In genomic region chr13:104868806-104869205, GRCh38 we compare ENCODE assay signal across 23 cellular contexts.
DNase-seq lines count a peak whose midpoint lies in the region; ATAC-seq, FAIRE-seq and TF ChIP-seq lines count a peak whose summit lies in the region.
"Had no signal": no experiment of that assay in that cellular context is flagged by ENCODE, and none has a peak within 500 bp of the region (broad histone marks: within the 10 kb centered on the region; RNA-seq: fewer than 3 reads in every experiment).

No MANE protein-coding gene starts in this region.

- H3K4me3 ChIP-seq in DND-41 (ENCODE audit: low read depth in 1 of 2, low read length in 2 of 2) (no peak overlapping the region), GM12878 (no peak overlapping the region), smooth muscle cell (no peak overlapping the region), gastrocnemius medialis (no peak overlapping the region)
- H3K4me3 ChIP-seq: K562 had no signal

- H3K27me3 ChIP-seq in DND-41 (ENCODE audit: insufficient read depth, low read length, poor library complexity), result no peaks in the 10 kb centered on the region
- H3K27me3 ChIP-seq in GM12878 (replicated peaks in 1 of 2; ENCODE audit: control insufficient read depth in 2 of 2, insufficient read depth in 2 of 2, low read length in 1 of 2), result no peaks in the 10 kb centered on the region
- H3K27me3 ChIP-seq in smooth muscle cell (ENCODE audit: low read depth), result no peaks in the 10 kb centered on the region
- H3K27me3 ChIP-seq in gastrocnemius medialis, result no peaks in the 10 kb centered on the region

- H3K4me3 Mint-ChIP-seq in HFFc6, result peak overlapping the region; percentile 55; the same call in 1 of the 2 replicates
- H3K4me3 Mint-ChIP-seq: CD4-positive, alpha-beta T cell had no signal

- TF ChIP-seq RAD21 in GM12878 (IDR thresholded peaks at IDR 0.05; ENCODE audit: insufficient read depth, low read depth, low read length), result no peak

- DNase-seq in DND-41 (no peak), HFFc6 (no peak), GM12878 (ENCODE audit: low read depth, low spot score) (no peak), smooth muscle cell (lab: John Stamatoyannopoulos, UW; ENCODE audit: unreplicated experiment) (no peak), gastrocnemius medialis (no peak), KG1 (lab: John Stamatoyannopoulos, UW) (no peak)
- DNase-seq: Caco-2; CD4-positive, alpha-beta T cell; GOT3; H7; IMR-90; Karpas-422 had no signal

- no peaks in the 10 kb centered on the region for H3K36me3 Mint-ChIP-seq in HFFc6 (ENCODE audit: low read depth)

- no peak for FAIRE-seq in GM12878 (lab: Jason Lieb, UNC)
- FAIRE-seq: A204.1, D721Med, G401.6, GM12892, GM18507, HTR-8/SVneo, K562 had no signal

- SMC1A ChIA-PET in GM12878 (lab: Charles Lee; ENCODE audit: uncharacterized antibody, unreplicated experiment), result no interaction called here

- H3K4me1 Mint-ChIP-seq in HFFc6 (ENCODE audit: low read depth), result no peaks in the 10 kb centered on the region

- WGBS in GM12878 (ENCODE audit: insufficient coverage, insufficient replicate concordance, low lambda C conversion rate, missing lambda C conversion rate), result 61% methylated on average over 2 of the region's 2 CpGs
- 57% methylated on average over 2 of the region's 2 CpGs for WGBS in smooth muscle cell (ENCODE audit: low lambda C conversion rate)

- H3K36me3 ChIP-seq in DND-41 (ENCODE audit: insufficient read depth, low read length), result no peaks in the 10 kb centered on the region
- H3K36me3 ChIP-seq in GM12878 (ENCODE audit: control insufficient read depth in 2 of 2, insufficient read depth in 2 of 2, low read length in 1 of 2), result no peaks in the 10 kb centered on the region
- H3K36me3 ChIP-seq in smooth muscle cell (ENCODE audit: low read depth), result no peaks in the 10 kb centered on the region
- no peaks in the 10 kb centered on the region for H3K36me3 ChIP-seq in gastrocnemius medialis

- H3K9ac ChIP-seq in DND-41 (ENCODE audit: low read depth, low read length), result no peak overlapping the region; the same call in 1 of the 2 replicates
- no peak overlapping the region for H3K9ac ChIP-seq in GM12878 (ENCODE audit: control insufficient read depth, insufficient read depth, low read length)
- H3K9ac ChIP-seq in smooth muscle cell (ENCODE audit: low read depth), result no peak overlapping the region

- no peak overlapping the region for H3K4me2 ChIP-seq in DND-41 (ENCODE audit: insufficient read depth, low read length)
- H3K4me2 ChIP-seq in GM12878 (ENCODE audit: control insufficient read depth, insufficient read depth), result no peak overlapping the region
- no peak overlapping the region for H3K4me2 ChIP-seq in smooth muscle cell

- in situ Hi-C loops in GM12878 (cut with MboI) (no loop called here), gastrocnemius medialis (cut with MboI; ENCODE audit: low sequenced_read_pairs in 4 of 4) (no loop called here)

- intact Hi-C loops in GM12878 (cut with micrococcal nuclease; ENCODE audit: unreplicated experiment), result no loop called here
- intact Hi-C loops in gastrocnemius medialis (cut with DNase I; ENCODE audit: low total_unique reads), result no loop called here

- ATAC-seq in DND-41 (ENCODE audit: insufficient read depth, low read depth) (no peak), GM12878 (peak; percentile 57), GM18868 (IDR thresholded peaks at IDR 0.05; ENCODE audit: unreplicated experiment) (no peak), gastrocnemius medialis (no peak), HG02571 (IDR thresholded peaks at IDR 0.05; ENCODE audit: unreplicated experiment) (no peak)
- ATAC-seq: HCT116, K562 had no signal

- H3K4me1 ChIP-seq in DND-41 (ENCODE audit: insufficient read depth, low read length) (peaks cover 53% of the 10 kb centered on the region), GM12878 (ENCODE audit: control insufficient read depth, insufficient read depth, low read length) (no peaks in the 10 kb centered on the region), smooth muscle cell (ENCODE audit: low read depth) (no peaks in the 10 kb centered on the region), gastrocnemius medialis (no peaks in the 10 kb centered on the region)
- H3K4me1 ChIP-seq: Caco-2 had no signal

- H3K27ac ChIP-seq in DND-41 (ENCODE audit: low read length), result peak overlapping the region; percentile 51
- no peak overlapping the region for H3K27ac ChIP-seq in GM12878 (ENCODE audit: control insufficient read depth, insufficient read depth)
- peak overlapping the region; percentile 52 for H3K27ac ChIP-seq in smooth muscle cell (ENCODE audit: low read depth)
- H3K27ac ChIP-seq in gastrocnemius medialis, result no peak overlapping the region
- H3K27ac ChIP-seq: C4-2B had no signal

- H3K27me3 Mint-ChIP-seq in HFFc6 (ENCODE audit: insufficient read depth), result peaks cover 2% of the 10 kb centered on the region; the same call in 1 of the 2 replicates
- H3K27me3 Mint-ChIP-seq: CD4-positive, alpha-beta T cell had no signal

- H3K9me3 Mint-ChIP-seq in HFFc6, result no peaks in the 10 kb centered on the region; the same call in 1 of the 2 replicates

- H2AFZ ChIP-seq in DND-41 (ENCODE audit: low read depth, low read length) (no peak overlapping the region), GM12878 (ENCODE audit: control insufficient read depth, low read depth, low read length) (no peak overlapping the region), smooth muscle cell (ENCODE audit: low read depth) (no peak overlapping the region)

- no peak for TF ChIP-seq CTCF in DND-41 (IDR thresholded peaks at IDR 0.05; ENCODE audit: borderline replicate concordance, extremely low read depth, low read length, poor library complexity, severe bottlenecking)
- TF ChIP-seq CTCF in HFFc6 (IDR thresholded peaks at IDR 0.05), result no peak
- TF ChIP-seq CTCF in GM12878 (IDR thresholded peaks at IDR 0.05 in 2 of 3, conservative IDR thresholded peaks at IDR 0.05 in 1 of 3; ENCODE audit: control insufficient read depth in 2 of 3, extremely low read depth in 1 of 3, insufficient read depth in 1 of 3, low read depth in 3 of 3, low read length in 3 of 3), result no peak
- TF ChIP-seq CTCF in smooth muscle cell (IDR thresholded peaks at IDR 0.05; ENCODE audit: borderline replicate concordance, insufficient read depth, poor library complexity, severe bottlenecking), result no peak
- TF ChIP-seq CTCF in gastrocnemius medialis (IDR thresholded peaks at IDR 0.05 in 4 of 5, conservative IDR thresholded peaks at IDR 0.05 in 1 of 5), result no peak

- TF ChIP-seq EP300 in GM12878 (IDR thresholded peaks at IDR 0.05; ENCODE audit: borderline replicate concordance in 1 of 2, control insufficient read depth in 1 of 2, low read depth in 2 of 2, low read length in 2 of 2), result no peak

- CTCF ChIA-PET in GM12878 (lab: Yijun Ruan, JAX), result no interaction called here

- H3K27ac Mint-ChIP-seq in HFFc6, result no peak overlapping the region
- H3K27ac Mint-ChIP-seq: CD4-positive, alpha-beta T cell had no signal

- no peaks in the 10 kb centered on the region for H3F3A ChIP-seq in smooth muscle cell (ENCODE audit: low read depth)

- H4K20me1 ChIP-seq in DND-41 (ENCODE audit: insufficient read depth, low read length) (no peaks in the 10 kb centered on the region), GM12878 (ENCODE audit: control insufficient read depth, insufficient read depth) (no peaks in the 10 kb centered on the region), smooth muscle cell (ENCODE audit: low read depth) (no peaks in the 10 kb centered on the region)

- TF ChIP-seq POLR2A in GM12878 (IDR thresholded peaks at IDR 0.05; ENCODE audit: low read depth, low read length) (no peak), gastrocnemius medialis (IDR thresholded peaks at IDR 0.05) (no peak)

- H3K79me2 ChIP-seq in DND-41 (ENCODE audit: insufficient read depth, low read length), result no peaks in the 10 kb centered on the region
- no peaks in the 10 kb centered on the region for H3K79me2 ChIP-seq in GM12878 (ENCODE audit: control insufficient read depth, insufficient read depth, low read length)
- H3K79me2 ChIP-seq in smooth muscle cell (ENCODE audit: low read depth), result no peaks in the 10 kb centered on the region

- H3K9me3 ChIP-seq in DND-41 (ENCODE audit: insufficient read depth, low read length, severe bottlenecking), result peaks cover 12% of the 10 kb centered on the region
- H3K9me3 ChIP-seq in GM12878 (replicated peaks; ENCODE audit: control insufficient read depth, insufficient read depth, low read length), result no peaks in the 10 kb centered on the region; the same call in 2 of the 3 replicates
- H3K9me3 ChIP-seq in smooth muscle cell (replicated peaks; ENCODE audit: low read depth), result no peaks in the 10 kb centered on the region
- no peaks in the 10 kb centered on the region for H3K9me3 ChIP-seq in gastrocnemius medialis
- H3K9me3 ChIP-seq: Caco-2 had no signal

- POLR2A ChIA-PET in GM12878 (lab: Charles Lee), result no interaction called here

- RAD21 ChIA-PET in GM12878 (lab: Charles Lee; ENCODE audit: unreplicated experiment), result no interaction called here

- no TSS peak for BruUV-seq in GM12878 (replicated peaks; lab: Mats Ljungman, UMichigan)

TF ChIP-seq in GM12878, 131 proteins besides CTCF, POLR2A, EP300 and RAD21 (continues in another document):
- TF ChIP-seq, protein P1, sequence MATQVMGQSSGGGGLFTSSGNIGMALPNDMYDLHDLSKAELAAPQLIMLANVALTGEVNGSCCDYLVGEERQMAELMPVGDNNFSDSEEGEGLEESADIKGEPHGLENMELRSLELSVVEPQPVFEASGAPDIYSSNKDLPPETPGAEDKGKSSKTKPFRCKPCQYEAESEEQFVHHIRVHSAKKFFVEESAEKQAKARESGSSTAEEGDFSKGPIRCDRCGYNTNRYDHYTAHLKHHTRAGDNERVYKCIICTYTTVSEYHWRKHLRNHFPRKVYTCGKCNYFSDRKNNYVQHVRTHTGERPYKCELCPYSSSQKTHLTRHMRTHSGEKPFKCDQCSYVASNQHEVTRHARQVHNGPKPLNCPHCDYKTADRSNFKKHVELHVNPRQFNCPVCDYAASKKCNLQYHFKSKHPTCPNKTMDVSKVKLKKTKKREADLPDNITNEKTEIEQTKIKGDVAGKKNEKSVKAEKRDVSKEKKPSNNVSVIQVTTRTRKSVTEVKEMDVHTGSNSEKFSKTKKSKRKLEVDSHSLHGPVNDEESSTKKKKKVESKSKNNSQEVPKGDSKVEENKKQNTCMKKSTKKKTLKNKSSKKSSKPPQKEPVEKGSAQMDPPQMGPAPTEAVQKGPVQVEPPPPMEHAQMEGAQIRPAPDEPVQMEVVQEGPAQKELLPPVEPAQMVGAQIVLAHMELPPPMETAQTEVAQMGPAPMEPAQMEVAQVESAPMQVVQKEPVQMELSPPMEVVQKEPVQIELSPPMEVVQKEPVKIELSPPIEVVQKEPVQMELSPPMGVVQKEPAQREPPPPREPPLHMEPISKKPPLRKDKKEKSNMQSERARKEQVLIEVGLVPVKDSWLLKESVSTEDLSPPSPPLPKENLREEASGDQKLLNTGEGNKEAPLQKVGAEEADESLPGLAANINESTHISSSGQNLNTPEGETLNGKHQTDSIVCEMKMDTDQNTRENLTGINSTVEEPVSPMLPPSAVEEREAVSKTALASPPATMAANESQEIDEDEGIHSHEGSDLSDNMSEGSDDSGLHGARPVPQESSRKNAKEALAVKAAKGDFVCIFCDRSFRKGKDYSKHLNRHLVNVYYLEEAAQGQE (IDR thresholded peaks at IDR 0.05; ENCODE audit: low read depth, low read length), result no peak

Comparison
In these comparisons a context has a peak if more than half of its experiments do, and no peak if none do; other contexts are left out.
1. H3K27ac ChIP-seq: peak in DND-41 (single experiment) and smooth muscle cell (single experiment); none in GM12878 (single experiment) and gastrocnemius medialis (0 of 4).